ENCODE assay signal across 18 cellular contexts in genomic region chr10:1653321-1653720, GRCh38.
DNase-seq lines count a peak whose midpoint lies in the region; ATAC-seq and TF ChIP-seq lines count a peak whose summit lies in the region.
"Had no signal": no experiment of that assay in that cellular context is flagged by ENCODE, and none has a peak within 500 bp of the region (broad histone marks: within the 10 kb centered on the region; RNA-seq: fewer than 3 reads in every experiment).

No MANE protein-coding gene starts in this region.

- no peak overlapping the region for H3K4me3 ChIP-seq in prostate gland
- H3K4me3 ChIP-seq: BLaER1, GM23248 had no signal

- H3K27ac Mint-ChIP-seq in chondrocyte (ENCODE audit: unreplicated experiment) (no peak overlapping the region), glutamatergic neuron (ENCODE audit: unreplicated experiment) (peak overlapping the region; percentile 55)
- H3K27ac Mint-ChIP-seq: B cell; CD4-positive, CD25-positive, alpha-beta regulatory T cell; CD8-positive, alpha-beta T cell had no signal

- no peaks in the 10 kb centered on the region for H3K27me3 ChIP-seq in prostate gland (replicated peaks; ENCODE audit: insufficient read depth)
- H3K27me3 ChIP-seq: BLaER1 had no signal

- TF ChIP-seq CTCF in chondrocyte (IDR thresholded peaks at IDR 0.05) (no peak), glutamatergic neuron (IDR thresholded peaks at IDR 0.05; ENCODE audit: partially characterized antibody, unreplicated experiment) (no peak), prostate gland (IDR thresholded peaks at IDR 0.05) (no peak)

- intact Hi-C loops in posterior vena cava (cut with DNase I) (no loop called here), prostate gland (cut with DNase I) (no loop called here)

- H3K4me1 ChIP-seq in prostate gland (replicated peaks), result no peaks in the 10 kb centered on the region

- TF ChIP-seq POLR2A in prostate gland (IDR thresholded peaks at IDR 0.05), result no peak

- no peaks in the 10 kb centered on the region for H3K36me3 Mint-ChIP-seq in chondrocyte (ENCODE audit: low read depth)
- no peaks in the 10 kb centered on the region for H3K36me3 Mint-ChIP-seq in glutamatergic neuron (ENCODE audit: unreplicated experiment)
- H3K36me3 Mint-ChIP-seq: CD4-positive, CD25-positive, alpha-beta regulatory T cell; CD8-positive, alpha-beta T cell had no signal

- ATAC-seq in HG02623 (IDR thresholded peaks at IDR 0.05; ENCODE audit: unreplicated experiment), result no peak
- ATAC-seq: CD8-positive, alpha-beta T cell; HCT116 had no signal

- H3K9me3 Mint-ChIP-seq in chondrocyte (ENCODE audit: low read depth), result no peaks in the 10 kb centered on the region
- H3K9me3 Mint-ChIP-seq in glutamatergic neuron (ENCODE audit: unreplicated experiment), result peaks cover 16% of the 10 kb centered on the region
- H3K9me3 Mint-ChIP-seq: CD4-positive, CD25-positive, alpha-beta regulatory T cell; CD8-positive, alpha-beta T cell; H9 had no signal

- no peak overlapping the region for H3K27ac ChIP-seq in prostate gland
- H3K27ac ChIP-seq: 22Rv1, BLaER1, C4-2B, GM23248 had no signal

- peak; percentile 47 for DNase-seq in chondrocyte (ENCODE audit: low spot score)
- no peak for DNase-seq in glutamatergic neuron
- DNase-seq in posterior vena cava (ENCODE audit: low spot score), result peak; percentile 11
- DNase-seq in prostate gland (ENCODE audit: low spot score), result no peak
- no peak for DNase-seq in iPS-NIHi7 (ENCODE audit: extremely low spot score)
- DNase-seq: Caco-2; CD4-positive, CD25-positive, alpha-beta regulatory T cell; CD8-positive, alpha-beta T cell; DMS153; DND-41; GM23248; H9 had no signal

- H3K36me3 ChIP-seq in prostate gland, result no peaks in the 10 kb centered on the region
- H3K36me3 ChIP-seq: BLaER1 had no signal

- peaks cover 10% of the 10 kb centered on the region for H3K27me3 Mint-ChIP-seq in chondrocyte (ENCODE audit: low read depth)
- H3K27me3 Mint-ChIP-seq in glutamatergic neuron (ENCODE audit: unreplicated experiment), result peaks cover 14% of the 10 kb centered on the region
- H3K27me3 Mint-ChIP-seq: CD4-positive, CD25-positive, alpha-beta regulatory T cell had no signal

- no peak overlapping the region for H3K4me3 Mint-ChIP-seq in chondrocyte (ENCODE audit: unreplicated experiment)
- H3K4me3 Mint-ChIP-seq in glutamatergic neuron (ENCODE audit: unreplicated experiment), result no peak overlapping the region
- H3K4me3 Mint-ChIP-seq: B cell; CD4-positive, CD25-positive, alpha-beta regulatory T cell; CD8-positive, alpha-beta T cell; H9 had no signal

- WGBS in prostate gland, result 75% methylated on average over 10 of the region's 11 CpGs

- H3K4me1 Mint-ChIP-seq in chondrocyte (ENCODE audit: low read depth) (no peaks in the 10 kb centered on the region), glutamatergic neuron (ENCODE audit: low read depth, unreplicated experiment) (peaks cover 56% of the 10 kb centered on the region)
- H3K4me1 Mint-ChIP-seq: CD4-positive, CD25-positive, alpha-beta regulatory T cell had no signal

- no peaks in the 10 kb centered on the region for H3K9me3 ChIP-seq in prostate gland
- H3K9me3 ChIP-seq: BLaER1, Caco-2 had no signal

Comparison
In these comparisons a context has a peak if more than half of its experiments do, and no peak if none do; other contexts are left out.
1. DNase-seq: peak in chondrocyte (single experiment) and posterior vena cava (single experiment); none in glutamatergic neuron (single experiment), prostate gland (single experiment) and iPS-NIHi7 (single experiment).